ENCODE assay signal across 8 cellular contexts in the genomic region with DNA sequence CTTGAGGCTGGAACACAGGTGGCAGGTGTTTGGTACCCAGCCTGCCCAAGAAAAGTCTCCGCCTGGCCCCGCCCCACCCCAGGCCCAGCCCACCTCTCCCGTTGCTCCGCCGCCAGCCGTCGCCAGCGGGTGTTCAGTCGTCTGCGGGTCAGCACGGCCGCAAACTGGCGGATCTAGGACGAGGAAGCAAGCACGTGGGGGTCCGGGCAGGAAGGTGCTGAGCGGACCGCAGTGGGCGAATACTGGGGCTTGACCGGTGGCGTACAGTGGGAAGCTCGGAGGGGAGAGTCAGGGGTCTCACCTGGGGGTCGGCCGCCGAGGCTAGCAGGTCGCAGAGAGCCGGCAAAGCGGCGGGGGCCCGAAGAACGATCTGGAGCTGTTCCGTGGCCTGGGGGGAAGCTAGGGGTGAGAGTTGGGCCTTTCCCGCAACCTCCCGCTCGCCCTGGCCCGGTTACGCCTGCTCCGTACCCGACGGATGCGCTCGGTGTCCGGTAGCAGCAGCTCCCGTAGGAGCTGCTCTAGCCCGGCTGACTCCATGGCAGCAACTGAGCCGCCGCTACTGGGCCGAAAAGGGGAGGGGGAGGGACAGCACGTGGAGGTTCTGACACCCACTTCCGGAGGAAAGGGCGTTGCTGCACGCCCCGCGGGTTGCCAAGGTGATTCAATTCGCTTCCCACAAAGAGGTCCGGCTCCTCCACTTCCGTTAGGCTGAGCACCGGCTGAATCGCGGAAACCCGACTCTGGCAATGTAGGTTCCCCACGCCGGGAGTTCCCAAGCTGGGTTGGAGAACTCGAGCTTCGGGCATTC. TPM values are rescaled to one million over a fixed set of nuclear protein-coding genes. Genes with fewer than 3 reads are reported as not detected.
DNase-seq lines count a peak whose midpoint lies in the region; ATAC-seq and TF ChIP-seq lines count a peak whose summit lies in the region.

A gene with protein sequence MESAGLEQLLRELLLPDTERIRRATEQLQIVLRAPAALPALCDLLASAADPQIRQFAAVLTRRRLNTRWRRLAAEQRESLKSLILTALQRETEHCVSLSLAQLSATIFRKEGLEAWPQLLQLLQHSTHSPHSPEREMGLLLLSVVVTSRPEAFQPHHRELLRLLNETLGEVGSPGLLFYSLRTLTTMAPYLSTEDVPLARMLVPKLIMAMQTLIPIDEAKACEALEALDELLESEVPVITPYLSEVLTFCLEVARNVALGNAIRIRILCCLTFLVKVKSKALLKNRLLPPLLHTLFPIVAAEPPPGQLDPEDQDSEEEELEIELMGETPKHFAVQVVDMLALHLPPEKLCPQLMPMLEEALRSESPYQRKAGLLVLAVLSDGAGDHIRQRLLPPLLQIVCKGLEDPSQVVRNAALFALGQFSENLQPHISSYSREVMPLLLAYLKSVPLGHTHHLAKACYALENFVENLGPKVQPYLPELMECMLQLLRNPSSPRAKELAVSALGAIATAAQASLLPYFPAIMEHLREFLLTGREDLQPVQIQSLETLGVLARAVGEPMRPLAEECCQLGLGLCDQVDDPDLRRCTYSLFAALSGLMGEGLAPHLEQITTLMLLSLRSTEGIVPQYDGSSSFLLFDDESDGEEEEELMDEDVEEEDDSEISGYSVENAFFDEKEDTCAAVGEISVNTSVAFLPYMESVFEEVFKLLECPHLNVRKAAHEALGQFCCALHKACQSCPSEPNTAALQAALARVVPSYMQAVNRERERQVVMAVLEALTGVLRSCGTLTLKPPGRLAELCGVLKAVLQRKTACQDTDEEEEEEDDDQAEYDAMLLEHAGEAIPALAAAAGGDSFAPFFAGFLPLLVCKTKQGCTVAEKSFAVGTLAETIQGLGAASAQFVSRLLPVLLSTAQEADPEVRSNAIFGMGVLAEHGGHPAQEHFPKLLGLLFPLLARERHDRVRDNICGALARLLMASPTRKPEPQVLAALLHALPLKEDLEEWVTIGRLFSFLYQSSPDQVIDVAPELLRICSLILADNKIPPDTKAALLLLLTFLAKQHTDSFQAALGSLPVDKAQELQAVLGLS (minus strand): TSS at position 566 of the 808 bp plus-strand sequence. CDS start 29 bp downstream, at position 537.

- H3K27me3 ChIP-seq in breast epithelium (no peaks in the 10 kb centered on the region), skeletal muscle tissue (ENCODE audit: control insufficient read depth in 3 of 3, insufficient read depth in 3 of 3, low read length in 3 of 3) (no peaks in the 10 kb centered on the region)

- CTCF ChIA-PET in AG04449 (lab: Yijun Ruan, JAX), result interaction anchor here (0.6 to 7.5 kb wide), 6 partner anchors 27 to 1213 kb away, joined by 3 to 60 read pairs (median 4); a partner anchor contains a TSS

- H3K36me3 ChIP-seq in breast epithelium, result peaks cover 5% of the 10 kb centered on the region
- peaks cover 53 to 64% (median 62%) of the 10 kb centered on the region in 3 donors for H3K36me3 ChIP-seq in skeletal muscle tissue (ENCODE audit: control insufficient read depth in 3 of 3, insufficient read depth in 3 of 3, low read length in 3 of 3)

- no peak for TF ChIP-seq POLR2A in breast epithelium (IDR thresholded peaks at IDR 0.05)

- H3K27ac ChIP-seq in VCaP (peak within 1 kb of the TSS; percentile 90), breast epithelium (peak within 1 kb of the TSS; percentile 63 to 80), skeletal muscle tissue (ENCODE audit: low read depth, low read length) (peak within 1 kb of the TSS; percentile 83)

- TF ChIP-seq CTCF in AG04449 (IDR thresholded peaks at IDR 0.05; ENCODE audit: insufficient read depth, low read length, missing control alignments), result no peak
- TF ChIP-seq CTCF in VCaP (conservative IDR thresholded peaks at IDR 0.05), result no peak
- no peak for TF ChIP-seq CTCF in breast epithelium (IDR thresholded peaks at IDR 0.05)

- peak; percentile 82 for ATAC-seq in GM18873 (IDR thresholded peaks at IDR 0.05; ENCODE audit: low FRiP score, unreplicated experiment)
- ATAC-seq in HG03139 (IDR thresholded peaks at IDR 0.05; ENCODE audit: unreplicated experiment), result peak; percentile 86

- peak within 1 kb of the TSS; percentile 79 to 87 (median 86) for H3K9ac ChIP-seq in skeletal muscle tissue (ENCODE audit: low read depth in 1 of 3, low read length in 3 of 3)

- H3K4me1 ChIP-seq in breast epithelium (peaks cover 0 to 8% of the 10 kb centered on the region in 2 donors), skeletal muscle tissue (ENCODE audit: control insufficient read depth in 3 of 3, insufficient read depth in 3 of 3, low read length in 3 of 3) (peaks cover 16 to 22% (median 21%) of the 10 kb centered on the region in 3 donors)

- intact Hi-C loops in breast epithelium (cut with DNase I; ENCODE audit: low total_unique reads), result no loop called here

- no peaks in the 10 kb centered on the region for H3K9me3 ChIP-seq in breast epithelium
- no peaks in the 10 kb centered on the region for H3K9me3 ChIP-seq in iPS-18c (ENCODE audit: control insufficient read depth, insufficient read depth, low read length)
- no peaks in the 10 kb centered on the region for H3K9me3 ChIP-seq in skeletal muscle tissue (ENCODE audit: control insufficient read depth in 3 of 3, low read length in 3 of 3)

- peak within 1 kb of the TSS; percentile 84 for H3K4me3 ChIP-seq in AG04449 (ENCODE audit: low read depth, low read length)
- peak within 1 kb of the TSS; percentile 68 to 79 (median 76) for H3K4me3 ChIP-seq in breast epithelium
- peak within 1 kb of the TSS; percentile 92 for H3K4me3 ChIP-seq in iPS-18c (ENCODE audit: insufficient read depth, low read depth, low read length)
- peak within 1 kb of the TSS; percentile 75 to 84 (median 83) for H3K4me3 ChIP-seq in skeletal muscle tissue (ENCODE audit: low read length in 3 of 3)

- POLR2A ChIA-PET in AG04449 (lab: Yijun Ruan, JAX), result interaction anchor here (0.6 to 2.4 kb wide), 8 partner anchors 26 to 111 kb away, joined by 3 to 10 read pairs (median 4); a partner anchor contains a TSS

- peak; percentile 90 for DNase-seq in AG04449 (ENCODE audit: low read depth, low spot score)
- peak; percentile 98 for DNase-seq in NCI-H2196 treated with DMSO at 0.1 percent for 48 hours (lab: John Stamatoyannopoulos, UW; ENCODE audit: unreplicated experiment)
- DNase-seq in breast epithelium (ENCODE audit: low spot score in 2 of 2), result peak; percentile 95 to 97

RNA-seq across cellular contexts. Expression of the gene that starts here (rescaled TPM):
- 10 to 100 TPM; 17.0 to 41.6 (median 21.7) TPM for total RNA-seq in breast epithelium
- 32.9 TPM for total RNA-seq in skeletal muscle tissue

Comparison
In these comparisons a context has a peak if more than half of its experiments do, and no peak if none do; other contexts are left out.
1. Peak in every context shown above with its lines: DNase-seq, ATAC-seq, H3K4me3 ChIP-seq and H3K27ac ChIP-seq.